9 cellular contexts compared by ENCODE assay signal in genomic region chr10:14573666-14574261, GRCh38.
DNase-seq lines count a peak whose midpoint lies in the region; FAIRE-seq and TF ChIP-seq lines count a peak whose summit lies in the region.
"Had no signal": no experiment of that assay in that cellular context is flagged by ENCODE, and none has a peak within 500 bp of the region (broad histone marks: within the 10 kb centered on the region; RNA-seq: fewer than 3 reads in every experiment).

No MANE protein-coding gene starts in this region.

- H3K4me3 ChIP-seq in AG10803 (ENCODE audit: low read length) (no peak overlapping the region), fibroblast of pulmonary artery (replicated peaks; ENCODE audit: low read depth, low read length) (no peak overlapping the region), colonic mucosa (no peak overlapping the region)

- H3K4me3 Mint-ChIP-seq in activated CD4-positive, alpha-beta memory T cell treated with anti-CD3 and anti-CD28 coated beads, Interleukin-2, amount 10 ng/mL, durations not matched to agents 7 days and 5 days = no peak overlapping the region

- H3K27ac Mint-ChIP-seq in activated CD4-positive, alpha-beta memory T cell treated with anti-CD3 and anti-CD28 coated beads, Interleukin-2, amount 10 ng/mL, durations not matched to agents 7 days and 5 days = peak overlapping the region; percentile 58

- peaks cover 78% of the 10 kb centered on the region for H3K36me3 Mint-ChIP-seq in activated CD4-positive, alpha-beta memory T cell treated with anti-CD3 and anti-CD28 coated beads, Interleukin-2, amount 10 ng/mL, durations not matched to agents 7 days and 5 days (ENCODE audit: low read depth)

- H3K4me1 ChIP-seq in colonic mucosa = no peaks in the 10 kb centered on the region

- H3K4me1 Mint-ChIP-seq in activated CD4-positive, alpha-beta memory T cell treated with anti-CD3 and anti-CD28 coated beads, Interleukin-2, amount 10 ng/mL, durations not matched to agents 7 days and 5 days = peaks cover 89% of the 10 kb centered on the region

- H3K27me3 ChIP-seq in colonic mucosa = no peaks in the 10 kb centered on the region

- H3K27ac ChIP-seq in colonic mucosa = no peak overlapping the region

- POLR2A ChIA-PET in activated CD4-positive, alpha-beta memory T cell treated with anti-CD3 and anti-CD28 coated beads, Interleukin-2, amount 10 ng/mL, durations not matched to agents 7 days and 5 days (lab: Charles Lee) = interaction anchor here (1.4 to 6.9 kb wide), 5 partner anchors 11 to 264 kb away, joined by 3 to 149 read pairs (median 6); partner anchors contain the start of genes CDNF, HSPA14 and MSANTD7

- CTCF ChIA-PET in activated CD4-positive, alpha-beta memory T cell treated with anti-CD3 and anti-CD28 coated beads, Interleukin-2, amount 10 ng/mL, durations not matched to agents 7 days and 5 days (lab: Charles Lee) = interaction anchor here (1.7 kb wide), 1 partner anchor 10 kb away, joined by 5 read pairs; no protein-coding TSS in a partner anchor

- TF ChIP-seq CTCF in AG10803 (conservative IDR thresholded peaks at IDR 0.05; ENCODE audit: low read length) = no peak
- TF ChIP-seq CTCF in fibroblast of pulmonary artery (IDR thresholded peaks at IDR 0.05; ENCODE audit: low read length, missing control alignments) = no peak
- TF ChIP-seq CTCF in colonic mucosa (IDR thresholded peaks at IDR 0.05) = no peak

- intact Hi-C loops in colonic mucosa (cut with DNase I) = no loop called here

- peak; percentile 21 for FAIRE-seq in GM19239 (lab: Jason Lieb, UNC)

- DNase-seq in AG10803 (ENCODE audit: low read depth) (peak; percentile 54), GM19239 (ENCODE audit: insufficient read length, low spot score) (no peak), fibroblast of pulmonary artery (ENCODE audit: low read depth) (peak; percentile 57), OCI-M1 (lab: John Stamatoyannopoulos, UW) (no peak), colonic mucosa (no peak), SHP77 (lab: John Stamatoyannopoulos, UW) (no peak), RPMI8226 (no peak)
- no peak for DNase-seq in activated CD4-positive, alpha-beta memory T cell treated with anti-CD3 and anti-CD28 coated beads, Interleukin-2, amount 10 ng/mL, durations not matched to agents 7 days and 5 days
- DNase-seq: activated naive CD4-positive, alpha-beta T cell treated with Interleukin-2 at 50 U/mL for 16 hours had no signal

- no peak overlapping the region for H3K9ac ChIP-seq in colonic mucosa (ENCODE audit: low read depth in 2 of 2, low read length in 2 of 2)

- no peaks in the 10 kb centered on the region for H3K9me3 ChIP-seq in colonic mucosa

- H3K36me3 ChIP-seq in colonic mucosa = no peaks in the 10 kb centered on the region

- H3K9me3 Mint-ChIP-seq in activated CD4-positive, alpha-beta memory T cell treated with anti-CD3 and anti-CD28 coated beads, Interleukin-2, amount 10 ng/mL, durations not matched to agents 7 days and 5 days = no peaks in the 10 kb centered on the region

- H3K27me3 Mint-ChIP-seq in activated CD4-positive, alpha-beta memory T cell treated with anti-CD3 and anti-CD28 coated beads, Interleukin-2, amount 10 ng/mL, durations not matched to agents 7 days and 5 days = no peaks in the 10 kb centered on the region

Comparison
In these comparisons a context has a peak if more than half of its experiments do, and no peak if none do; other contexts are left out.
1. DNase-seq: peak in AG10803 (single experiment) and fibroblast of pulmonary artery (single experiment); none in GM19239 (single experiment), activated CD4-positive, alpha-beta memory T cell treated with anti-CD3 and anti-CD28 coated beads, Interleukin-2, amount 10 ng/mL, durations not matched to agents 7 days and 5 days (single experiment), OCI-M1 (single experiment), colonic mucosa (single experiment), SHP77 (0 of 2) and RPMI8226 (single experiment).